24 cellular contexts compared by ENCODE assay signal in genomic region chr5:133497608-133498348, GRCh38.
A peak's percentile ranks its signal among the peaks of the same experiment; 100 is the strongest.
DNase-seq lines count a peak whose midpoint lies in the region; ATAC-seq, FAIRE-seq and TF ChIP-seq lines count a peak whose summit lies in the region.
"Had no signal": no experiment of that assay in that cellular context is flagged by ENCODE, and none has a peak within 500 bp of the region (broad histone marks: within the 10 kb centered on the region; RNA-seq: fewer than 3 reads in every experiment).

No MANE protein-coding gene starts in this region.

- TF ChIP-seq CTCF in osteocyte (IDR thresholded peaks at IDR 0.05) (no peak), type B pancreatic cell (conservative IDR thresholded peaks at IDR 0.05) (no peak), kidney (IDR thresholded peaks at IDR 0.05; ENCODE audit: borderline replicate concordance, extremely low read depth, insufficient read depth) (no peak)

- no peak overlapping the region for H3K9ac ChIP-seq in kidney (ENCODE audit: low read length in 2 of 2)

- no peak for FAIRE-seq in kidney (lab: Jason Lieb, UNC)
- FAIRE-seq: A204.1, GM12878, H54, HTR-8/SVneo had no signal

- intact Hi-C loops in kidney (cut with DNase I), result no loop called here

- H3K9me3 ChIP-seq in kidney (ENCODE audit: control insufficient read depth in 1 of 2, low read length in 2 of 2), result no peaks in the 10 kb centered on the region
- H3K9me3 ChIP-seq: BE2C had no signal

- peak; percentile 7 for DNase-seq in amniotic epithelial cell (ENCODE audit: low read depth)
- DNase-seq in ecto neural progenitor cell (ENCODE audit: low spot score), result peak; percentile 18
- peak; percentile 38 for DNase-seq in osteocyte (ENCODE audit: extremely low spot score, unreplicated experiment)
- DNase-seq in type B pancreatic cell (ENCODE audit: extremely low spot score, unreplicated experiment), result peak; percentile 3
- DNase-seq in activated naive CD4-positive, alpha-beta T cell treated with Interleukin-2 at 50 U/mL for 16 hours, result no peak
- no peak for DNase-seq in stimulated activated naive CD8-positive, alpha-beta T cell treated with anti-CD3 and anti-CD28 coated beads, Interleukin-15, amount 100 ng/mL, for 72 hours
- no peak for DNase-seq in kidney
- DNase-seq: ACHN; BE2C; C1 segment of cervical spinal cord; CD4-positive, CD25-positive, alpha-beta regulatory T cell; CD8-positive, alpha-beta memory T cell; COR-L47; DMS 273 treated with DMSO at 0.1 percent for 48 hours; DMS53; DND-41; EL; HCEC 1CT; IMR-90 had no signal

- no peak overlapping the region for H3K27ac ChIP-seq in kidney (ENCODE audit: low read depth in 2 of 2, low read length in 2 of 2)

- H3K36me3 Mint-ChIP-seq in osteocyte (ENCODE audit: unreplicated experiment) (no peaks in the 10 kb centered on the region), type B pancreatic cell (no peaks in the 10 kb centered on the region)
- H3K36me3 Mint-ChIP-seq: CD4-positive, CD25-positive, alpha-beta regulatory T cell; CD8-positive, alpha-beta memory T cell had no signal

- no peak overlapping the region for H3K27ac Mint-ChIP-seq in osteocyte (ENCODE audit: unreplicated experiment)
- no peak overlapping the region for H3K27ac Mint-ChIP-seq in type B pancreatic cell
- H3K27ac Mint-ChIP-seq in stimulated activated naive CD8-positive, alpha-beta T cell treated with anti-CD3 and anti-CD28 coated beads, Interleukin-15, amount 100 ng/mL, for 72 hours, result no peak overlapping the region
- H3K27ac Mint-ChIP-seq: CD4-positive, CD25-positive, alpha-beta regulatory T cell; CD8-positive, alpha-beta memory T cell; GM23338 had no signal

- H3K36me3 ChIP-seq in kidney (ENCODE audit: control insufficient read depth in 1 of 2, insufficient read depth in 2 of 2, low read length in 2 of 2), result no peaks in the 10 kb centered on the region
- H3K36me3 ChIP-seq: BE2C had no signal

- no peak for ATAC-seq in stimulated activated naive CD8-positive, alpha-beta T cell treated with anti-CD3 and anti-CD28 coated beads, Interleukin-15, amount 100 ng/mL, for 72 hours
- ATAC-seq: GM12878, GM23338 had no signal

- no peak overlapping the region for H3K4me3 ChIP-seq in kidney (ENCODE audit: low read length in 2 of 2)
- H3K4me3 ChIP-seq: GM12878, GM23338 had no signal

- no peaks in the 10 kb centered on the region for H3K9me3 Mint-ChIP-seq in osteocyte (ENCODE audit: unreplicated experiment)
- no peaks in the 10 kb centered on the region for H3K9me3 Mint-ChIP-seq in type B pancreatic cell
- no peaks in the 10 kb centered on the region for H3K9me3 Mint-ChIP-seq in stimulated activated naive CD8-positive, alpha-beta T cell treated with anti-CD3 and anti-CD28 coated beads, Interleukin-15, amount 100 ng/mL, for 72 hours
- H3K9me3 Mint-ChIP-seq: CD4-positive, CD25-positive, alpha-beta regulatory T cell; CD8-positive, alpha-beta memory T cell; GM23338 had no signal

- H3K4me1 Mint-ChIP-seq in osteocyte (ENCODE audit: unreplicated experiment) (no peaks in the 10 kb centered on the region), type B pancreatic cell (ENCODE audit: unreplicated experiment) (peaks cover 9% of the 10 kb centered on the region)
- no peaks in the 10 kb centered on the region for H3K4me1 Mint-ChIP-seq in stimulated activated naive CD8-positive, alpha-beta T cell treated with anti-CD3 and anti-CD28 coated beads, Interleukin-15, amount 100 ng/mL, for 72 hours
- H3K4me1 Mint-ChIP-seq: CD4-positive, CD25-positive, alpha-beta regulatory T cell; CD8-positive, alpha-beta memory T cell; GM23338 had no signal

- H3K4me3 Mint-ChIP-seq in osteocyte (ENCODE audit: unreplicated experiment) (no peak overlapping the region), type B pancreatic cell (no peak overlapping the region)
- no peak overlapping the region for H3K4me3 Mint-ChIP-seq in stimulated activated naive CD8-positive, alpha-beta T cell treated with anti-CD3 and anti-CD28 coated beads, Interleukin-15, amount 100 ng/mL, for 72 hours
- H3K4me3 Mint-ChIP-seq: CD4-positive, CD25-positive, alpha-beta regulatory T cell; CD8-positive, alpha-beta memory T cell; GM23338 had no signal

- no peaks in the 10 kb centered on the region for H3K4me1 ChIP-seq in kidney (ENCODE audit: control insufficient read depth in 1 of 2, insufficient read depth in 1 of 2, low read depth in 1 of 2, low read length in 2 of 2)
- H3K4me1 ChIP-seq: BE2C had no signal

- H3K27me3 Mint-ChIP-seq in osteocyte (ENCODE audit: unreplicated experiment), result peaks cover 16% of the 10 kb centered on the region
- H3K27me3 Mint-ChIP-seq in type B pancreatic cell, result peaks cover 3% of the 10 kb centered on the region
- peaks cover 16% of the 10 kb centered on the region for H3K27me3 Mint-ChIP-seq in stimulated activated naive CD8-positive, alpha-beta T cell treated with anti-CD3 and anti-CD28 coated beads, Interleukin-15, amount 100 ng/mL, for 72 hours

Comparison
In these comparisons a context has a peak if more than half of its experiments do, and no peak if none do; other contexts are left out.
1. DNase-seq: peak in amniotic epithelial cell (single experiment), ecto neural progenitor cell (single experiment), osteocyte (single experiment) and type B pancreatic cell (single experiment); none in activated naive CD4-positive, alpha-beta T cell treated with Interleukin-2 at 50 U/mL for 16 hours (single experiment), stimulated activated naive CD8-positive, alpha-beta T cell treated with anti-CD3 and anti-CD28 coated beads, Interleukin-15, amount 100 ng/mL, for 72 hours (0 of 2) and kidney (single experiment).